8 cellular contexts compared by ENCODE assay signal in genomic region chr11:96314326-96315050, GRCh38. TPM values are rescaled to one million over a fixed set of nuclear protein-coding genes. Genes with fewer than 3 reads are reported as not detected.
DNase-seq lines count a peak whose midpoint lies in the region; ATAC-seq, FAIRE-seq and TF ChIP-seq lines count a peak whose summit lies in the region.

No MANE protein-coding gene starts in this region.

- FAIRE-seq in pancreas (lab: Jason Lieb, UNC): no peak

- H3K4me3 ChIP-seq in CD4-positive, alpha-beta memory T cell (ENCODE audit: low read length in 2 of 2): no peak overlapping the region
- no peak overlapping the region for H3K4me3 ChIP-seq in SJCRH30
- no peak overlapping the region for H3K4me3 ChIP-seq in esophagus (ENCODE audit: low read depth in 1 of 2, low read length in 2 of 2)
- H3K4me3 ChIP-seq in pancreas: no peak overlapping the region

- intact Hi-C loops in CD4-positive, alpha-beta memory T cell (cut with micrococcal nuclease): no loop called here
- intact Hi-C loops in pancreas (cut with DNase I): no loop called here

- POLR2A ChIA-PET in CD4-positive, alpha-beta memory T cell (lab: Charles Lee; ENCODE audit: partially characterized antibody): interaction anchor here (0.7 to 3.8 kb wide), 7 partner anchors 10 to 254 kb away, joined by 3 to 34 read pairs (median 3); partner anchors contain the start of gene MAML2

- WGBS in esophagus, 2 donors: 37 to 40% methylated on average over 4 of the region's 4 CpGs
- WGBS in pancreas, 2 donors: 41 to 56% methylated on average over 4 of the region's 4 CpGs

- no peaks in the 10 kb centered on the region for H3K27me3 ChIP-seq in CD4-positive, alpha-beta memory T cell (ENCODE audit: insufficient read depth, low read length)
- H3K27me3 ChIP-seq in SJCRH30 (no peaks in the 10 kb centered on the region), esophagus (ENCODE audit: control insufficient read depth in 1 of 2, insufficient read depth in 2 of 2, low read length in 2 of 2) (no peaks in the 10 kb centered on the region), pancreas (no peaks in the 10 kb centered on the region)

- peak in 1 of 5 donors; percentile 15 for DNase-seq in CD4-positive, alpha-beta memory T cell
- DNase-seq in SJCRH30 (peak in 1 of 2 experiments; percentile 18), pancreas (no peak), cerebellar nuclear complex (lab: John Stamatoyannopoulos, UW) (no peak), OCI-M2 (lab: John Stamatoyannopoulos, UW; ENCODE audit: unreplicated experiment) (no peak)

- peak overlapping the region in 7 of 8 donors; percentile 36 to 67 (median 65) for H3K4me3 Mint-ChIP-seq in CD4-positive, alpha-beta memory T cell

- H3K9me3 Mint-ChIP-seq in CD4-positive, alpha-beta memory T cell: no peaks in the 10 kb centered on the region

- ATAC-seq in pancreas: peak in 3 of 4 donors; percentile 58 to 67 (median 58)
- no peak for ATAC-seq in HG02938 (IDR thresholded peaks at IDR 0.05; ENCODE audit: unreplicated experiment)
- no peak for ATAC-seq in GM21381 (IDR thresholded peaks at IDR 0.05; ENCODE audit: unreplicated experiment)

- no peaks in the 10 kb centered on the region for H3K27me3 Mint-ChIP-seq in CD4-positive, alpha-beta memory T cell

- H3K4me1 Mint-ChIP-seq in CD4-positive, alpha-beta memory T cell: peaks cover 60 to 92% (median 76%) of the 10 kb centered on the region in 4 donors

- H3K27ac ChIP-seq in CD4-positive, alpha-beta memory T cell (ENCODE audit: low read depth, low read length): no peak overlapping the region
- peak overlapping the region; percentile 35 for H3K27ac ChIP-seq in SJCRH30
- peak overlapping the region; percentile 85 to 86 for H3K27ac ChIP-seq in esophagus (ENCODE audit: low read depth in 2 of 2, low read length in 1 of 2)
- peak overlapping the region in 3 of 4 donors; percentile 40 to 72 (median 67) for H3K27ac ChIP-seq in pancreas

- CTCF ChIA-PET in CD4-positive, alpha-beta memory T cell (lab: Charles Lee; ENCODE audit: partially characterized antibody): interaction anchor here (0.8 to 5.8 kb wide), 6 partner anchors 9 to 259 kb away, joined by 3 to 58 read pairs (median 4); partner anchors contain the start of gene MAML2

- no peaks in the 10 kb centered on the region for H3K36me3 ChIP-seq in CD4-positive, alpha-beta memory T cell (ENCODE audit: insufficient read depth, low read length)
- no peaks in the 10 kb centered on the region for H3K36me3 ChIP-seq in SJCRH30
- H3K36me3 ChIP-seq in esophagus (ENCODE audit: control insufficient read depth in 2 of 2, insufficient read depth in 2 of 2, low read length in 1 of 2): no peaks in the 10 kb centered on the region
- no peaks in the 10 kb centered on the region for H3K36me3 ChIP-seq in pancreas

- peaks cover 30 to 31% of the 10 kb centered on the region in 2 donors for H3K36me3 Mint-ChIP-seq in CD4-positive, alpha-beta memory T cell

- H3K27ac Mint-ChIP-seq in CD4-positive, alpha-beta memory T cell: peak overlapping the region; percentile 39 to 92 (median 71)

- no peaks in the 10 kb centered on the region for H3K9me3 ChIP-seq in CD4-positive, alpha-beta memory T cell (ENCODE audit: control insufficient read depth in 1 of 2, low read length in 2 of 2)
- H3K9me3 ChIP-seq in SJCRH30 (replicated peaks) (no peaks in the 10 kb centered on the region), esophagus (ENCODE audit: control insufficient read depth in 2 of 2, insufficient read depth in 1 of 2, low read depth in 1 of 2, low read length in 1 of 2) (no peaks in the 10 kb centered on the region), pancreas (no peaks in the 10 kb centered on the region)

- peaks cover 58% of the 10 kb centered on the region for H3K4me1 ChIP-seq in CD4-positive, alpha-beta memory T cell (ENCODE audit: insufficient read depth, low read length)
- H3K4me1 ChIP-seq in SJCRH30: peaks cover 26% of the 10 kb centered on the region
- peaks cover 2 to 9% of the 10 kb centered on the region in 2 donors for H3K4me1 ChIP-seq in esophagus (ENCODE audit: control insufficient read depth in 2 of 2, insufficient read depth in 2 of 2, low read length in 1 of 2)
- peaks cover 0 to 33% (median 9%) of the 10 kb centered on the region in 3 donors for H3K4me1 ChIP-seq in pancreas

- no peak for TF ChIP-seq CTCF in pancreas (IDR thresholded peaks at IDR 0.05)

RNA-seq across cellular contexts. Expression of gene MAML2, which starts 28.5 kb away (rescaled TPM):
- total RNA-seq in CD4-positive, alpha-beta memory T cell: 10 to 100 TPM; 37.5 to 38.3 TPM
- polyA plus RNA-seq in CD4-positive, alpha-beta memory T cell: 10 to 100 TPM in 1 of 2 donors, 1 to 10 TPM in 1; 1.6 to 13.4 TPM
- total RNA-seq in SJCRH30 (2014; rRNA removed; shearing (Covaris generic)): 2.1 and 2.2 TPM in 2 replicates
- polyA plus RNA-seq in esophagus (1 to 10 TPM; 1.9 to 2.0 TPM), pancreas (1 to 10 TPM; 2.4 to 3.2 TPM)
- 10 to 100 TPM in 1 of 6 donors, 1 to 10 TPM in 5; 3.1 to 11.8 (median 4.9) TPM for total RNA-seq in pancreas

Comparison
In these comparisons a context has a peak if more than half of its experiments do, and no peak if none do; other contexts are left out.
1. ATAC-seq: peak in pancreas (3 of 4); none in HG02938 (single experiment) and GM21381 (single experiment).